Comparison of ENCODE assay signal across 8 cellular contexts in the genomic region with DNA sequence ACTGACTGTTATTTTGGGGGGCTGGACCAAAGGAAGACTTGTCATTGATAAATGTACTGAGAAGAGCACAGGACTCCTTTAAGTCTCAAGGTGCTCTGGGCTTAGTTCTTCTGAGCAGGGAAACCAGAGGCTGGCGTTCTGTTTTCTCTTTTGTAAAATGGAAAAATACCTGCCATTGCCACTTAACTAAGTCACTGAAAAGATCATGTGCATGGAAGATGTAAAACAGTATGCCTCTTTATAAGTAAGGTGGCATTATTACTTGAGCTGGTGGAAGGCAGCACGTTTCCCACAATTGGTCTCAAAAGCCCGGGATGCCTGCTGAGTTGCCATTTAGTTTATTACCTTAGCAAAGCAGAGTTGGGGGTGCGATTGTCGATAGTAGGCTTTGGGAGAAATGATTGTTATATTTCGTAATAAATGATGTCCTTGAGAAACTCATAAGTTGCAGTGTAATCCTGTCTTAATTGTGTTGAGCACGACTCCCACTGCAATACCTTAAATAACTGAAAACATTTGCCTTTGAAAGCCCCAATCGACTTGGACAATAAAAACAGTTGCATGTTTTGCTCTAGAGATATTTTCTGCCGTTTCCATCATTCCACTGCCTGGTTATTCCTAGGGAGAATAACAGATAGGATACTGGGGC. TPM values are rescaled to one million over a fixed set of nuclear protein-coding genes. Genes with fewer than 3 reads are reported as not detected.
DNase-seq lines count a peak whose midpoint lies in the region; ATAC-seq and TF ChIP-seq lines count a peak whose summit lies in the region.

No MANE protein-coding gene starts in this region.

- ATAC-seq in HG02763 (IDR thresholded peaks at IDR 0.05; ENCODE audit: unreplicated experiment) = no peak

- peak overlapping the region; percentile 64 for H3K4me3 ChIP-seq in PC-9
- peak overlapping the region; percentile 66 for H3K4me3 ChIP-seq in epithelial cell of proximal tubule (ENCODE audit: low read depth, low read length)

- no TSS peak for BruUV-seq in PC-9 (replicated peaks; lab: Mats Ljungman, UMichigan)

- H3K9me3 ChIP-seq in PC-9 (ENCODE audit: insufficient read depth, low read depth) = no peaks in the 10 kb centered on the region

- no peaks in the 10 kb centered on the region for H3K27me3 ChIP-seq in PC-9 (ENCODE audit: insufficient read depth, low read depth)

- peaks cover under 1% of the 10 kb centered on the region; the same call in 1 of the 2 replicates for H4K20me1 ChIP-seq in PC-9 (ENCODE audit: insufficient read depth)

- peaks cover 79% of the 10 kb centered on the region for H3K79me2 ChIP-seq in PC-9 (ENCODE audit: low read depth)

- in situ Hi-C loops in G401 (cut with HindIII; ENCODE audit: low sequenced_read_pairs) = no loop called here

- TF ChIP-seq CTCF in PC-9 (conservative IDR thresholded peaks at IDR 0.05) = no peak
- no peak for TF ChIP-seq CTCF in epithelial cell of proximal tubule (conservative IDR thresholded peaks at IDR 0.05; ENCODE audit: low read depth, low read length)

- H3F3A ChIP-seq in PC-9 (ENCODE audit: insufficient read depth, low read depth) = peaks cover 41% of the 10 kb centered on the region

- H3K4me2 ChIP-seq in PC-9 = peak overlapping the region; percentile 84

- H3K36me3 ChIP-seq in PC-9 (ENCODE audit: low read depth) = no peaks in the 10 kb centered on the region; the same call in 1 of the 2 replicates

- POLR2A ChIA-PET in PC-9 (lab: Charles Lee; ENCODE audit: unreplicated experiment) = interaction anchor here (0.7 kb wide), 1 partner anchor 1029 kb away, joined by 10 read pairs; no protein-coding TSS in a partner anchor

- no peaks in the 10 kb centered on the region for H3K9me2 ChIP-seq in PC-9 (ENCODE audit: insufficient read depth)

- H3K4me1 ChIP-seq in PC-9 (replicated peaks; ENCODE audit: insufficient read depth) = peaks cover 43% of the 10 kb centered on the region

- H3K27ac ChIP-seq in PC-9 = peak overlapping the region; percentile 73

- CTCF ChIA-PET in PC-9 (lab: Charles Lee) = interaction anchor here (0.5 to 0.6 kb wide), 2 partner anchors 111 to 1342 kb away, joined by 5 to 11 read pairs; no protein-coding TSS in a partner anchor

- no peak overlapping the region for H2AFZ ChIP-seq in PC-9

- DNase-seq in G401 (ENCODE audit: low spot score) (peak; percentile 63), PC-9 (no peak), epithelial cell of proximal tubule (ENCODE audit: low read depth) (no peak), pons (ENCODE audit: low spot score) (peak; percentile 54), mesenteric fat pad (ENCODE audit: low spot score) (no peak), NCI-H345 treated with DMSO at 0.1 percent for 48 hours (lab: John Stamatoyannopoulos, UW; ENCODE audit: unreplicated experiment) (no peak), RKO (ENCODE audit: low spot score) (no peak)

- intact Hi-C loops in PC-9 (cut with micrococcal nuclease; ENCODE audit: unreplicated experiment) = loop anchor here (2.0 to 5.0 kb wide), 7 partner anchors 35 to 373 kb away; no protein-coding TSS in a partner anchor

RNA-seq across cellular contexts. Expression of gene JARID2, which starts 3.6 kb away (rescaled TPM):
- total RNA-seq in G401 (2014; rRNA removed; shearing (Covaris generic)) = 5.7 and 6.0 TPM in 2 replicates
- 31.1 and 35.0 TPM in 2 replicates for total RNA-seq in PC-9 (2021)
- total RNA-seq in epithelial cell of proximal tubule = 5.1 and 5.7 TPM in 2 replicates
- 13.8 TPM for total RNA-seq in mesenteric fat pad

Comparison
In these comparisons a context has a peak if more than half of its experiments do, and no peak if none do; other contexts are left out.
1. DNase-seq: peak in G401 (single experiment) and pons (single experiment); none in PC-9 (0 of 2), epithelial cell of proximal tubule (single experiment), mesenteric fat pad (single experiment), NCI-H345 treated with DMSO at 0.1 percent for 48 hours (single experiment) and RKO (single experiment).